In genomic region chr5:150058480-150059126, GRCh38 we compare ENCODE assay signal across 9 cellular contexts. TPM values are rescaled to one million over a fixed set of nuclear protein-coding genes. Genes with fewer than 3 reads are reported as not detected.
DNase-seq lines count a peak whose midpoint lies in the region; ATAC-seq, FAIRE-seq and TF ChIP-seq lines count a peak whose summit lies in the region.
"Had no signal": no experiment of that assay in that cellular context is flagged by ENCODE, and none has a peak within 500 bp of the region (broad histone marks: within the 10 kb centered on the region; RNA-seq: fewer than 3 reads in every experiment).

No MANE protein-coding gene starts in this region.

- peak; percentile 82 for FAIRE-seq in RCC 7860 (lab: Jason Lieb, UNC)
- FAIRE-seq in GM12892 (lab: Jason Lieb, UNC), result no peak

- intact Hi-C loops in psoas muscle (cut with DNase I), result no loop called here

- no peak overlapping the region for H3K27ac ChIP-seq in psoas muscle
- H3K27ac ChIP-seq: suprapubic skin had no signal

- no peaks in the 10 kb centered on the region for H3K9me3 ChIP-seq in psoas muscle
- H3K9me3 ChIP-seq: suprapubic skin had no signal

- peak; percentile 34 to 68 (median 68) for ATAC-seq in psoas muscle

- DNase-seq in GM03348 (ENCODE audit: low spot score), result peak; percentile 83
- peak; percentile 91 for DNase-seq in RCC 7860 (ENCODE audit: low spot score)
- peak; percentile 69 for DNase-seq in epithelial cell of esophagus (ENCODE audit: low read depth)
- peak in 1 of 2 donors; percentile 50 for DNase-seq in psoas muscle
- no peak for DNase-seq in GM12892 (ENCODE audit: insufficient read length)
- DNase-seq in stimulated activated CD4-positive, alpha-beta T cell treated with anti-CD3 and anti-CD28 coated beads, Interleukin-1b, Interleukin-23, amount 100 ng/mL, for 48 hours, result no peak
- DNase-seq in DMS79 treated with DMSO at 0.1 percent for 48 hours (lab: John Stamatoyannopoulos, UW), result no peak
- no peak for DNase-seq in NCI-H446 treated with DMSO at 0.1 percent for 48 hours (lab: John Stamatoyannopoulos, UW)

- 75 to 82% (median 82%) methylated on average over 6 of the region's 6 CpGs for WGBS in psoas muscle, 3 donors

- H3K4me3 ChIP-seq in epithelial cell of esophagus (ENCODE audit: low read length) (no peak overlapping the region), psoas muscle (no peak overlapping the region)
- H3K4me3 ChIP-seq: suprapubic skin had no signal

- peaks cover 2 to 28% of the 10 kb centered on the region in 2 donors for H3K36me3 ChIP-seq in psoas muscle (ENCODE audit: insufficient read depth in 1 of 2, low read depth in 1 of 2)

- TF ChIP-seq CTCF in epithelial cell of esophagus (IDR thresholded peaks at IDR 0.05; ENCODE audit: insufficient read depth, low read depth, low read length, missing control alignments), result no peak
- no peak for TF ChIP-seq CTCF in psoas muscle (IDR thresholded peaks at IDR 0.05)

- peaks cover 6% of the 10 kb centered on the region for H3K4me1 ChIP-seq in psoas muscle
- H3K4me1 ChIP-seq: suprapubic skin had no signal

- H3K27me3 ChIP-seq in psoas muscle (ENCODE audit: insufficient read depth in 3 of 3, low read length in 2 of 3), result no peaks in the 10 kb centered on the region
- H3K27me3 ChIP-seq: suprapubic skin had no signal

- TF ChIP-seq POLR2A in GM12892 (IDR thresholded peaks at IDR 0.05; ENCODE audit: low read depth, low read length), result no peak

RNA-seq across cellular contexts. Expression of gene CSF1R, which starts 27.8 kb away (rescaled TPM):
- total RNA-seq in psoas muscle, result 10 to 100 TPM in 2 of 4 donors, 1 to 10 TPM in 2; 4.2 to 20.0 (median 10.7) TPM
- polyA plus RNA-seq in psoas muscle, result 1 to 10 TPM; 1.2 to 1.6 (median 1.3) TPM
- polyA plus RNA-seq in GM12892 (2012; ENCODE audit: missing spikeins), result 0.68 TPM

RNA-seq across cellular contexts. Expression of gene HMGXB3, which starts 58.1 kb away (rescaled TPM):
- total RNA-seq in psoas muscle, result 10 to 100 TPM; 12.6 to 23.2 (median 17.9) TPM
- polyA plus RNA-seq in psoas muscle, result 10 to 100 TPM in 2 of 3 donors, 1 to 10 TPM in 1; 8.6 to 22.6 (median 15.4) TPM
- 24.1 TPM for polyA plus RNA-seq in GM12892 (2012; ENCODE audit: missing spikeins)

RNA-seq across cellular contexts. Expression of gene TIGD6, which starts 58.1 kb away (rescaled TPM):
- 1 to 10 TPM; 1.9 to 4.2 (median 2.9) TPM for total RNA-seq in psoas muscle
- 1 to 10 TPM; 1.4 to 7.8 (median 2.4) TPM for polyA plus RNA-seq in psoas muscle
- 2.6 TPM for polyA plus RNA-seq in GM12892 (2012; ENCODE audit: missing spikeins)

Comparison
In these comparisons a context has a peak if more than half of its experiments do, and no peak if none do; other contexts are left out.
1. DNase-seq: peak in GM03348 (single experiment), RCC 7860 (single experiment) and epithelial cell of esophagus (single experiment); none in GM12892 (single experiment), stimulated activated CD4-positive, alpha-beta T cell treated with anti-CD3 and anti-CD28 coated beads, Interleukin-1b, Interleukin-23, amount 100 ng/mL, for 48 hours (single experiment), DMS79 treated with DMSO at 0.1 percent for 48 hours (single experiment) and NCI-H446 treated with DMSO at 0.1 percent for 48 hours (single experiment).